Comparison of ENCODE assay signal across 32 cellular contexts in the genomic region with DNA sequence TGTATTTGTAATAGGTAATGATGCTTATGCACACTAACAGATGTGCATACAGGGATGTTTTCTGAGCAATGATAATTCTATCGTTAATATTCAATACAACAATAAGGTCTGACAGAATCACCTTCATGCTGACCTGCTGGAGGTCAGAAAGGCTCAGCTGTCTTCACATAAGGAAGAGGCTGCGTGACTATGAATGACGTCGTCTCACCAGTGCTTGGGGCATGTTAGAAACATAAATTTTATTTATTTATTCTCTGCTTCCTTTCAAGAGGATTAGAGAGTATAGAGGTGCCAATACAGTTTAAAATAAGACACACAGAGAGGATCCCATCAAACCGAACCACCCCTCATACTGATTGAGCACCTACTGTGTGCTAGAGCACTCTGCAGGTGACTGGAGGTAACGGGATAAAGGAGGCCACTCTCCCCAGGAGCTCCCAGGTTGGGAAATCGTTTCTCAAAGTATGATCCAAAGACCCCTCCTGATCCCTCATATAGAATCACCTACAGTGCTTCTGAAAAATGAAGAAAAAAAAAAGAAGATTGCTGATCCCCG.
"Had no signal": no experiment of that assay in that cellular context is flagged by ENCODE, and none has a peak within 500 bp of the region (broad histone marks: within the 10 kb centered on the region; RNA-seq: fewer than 3 reads in every experiment).

No MANE protein-coding gene starts in this region.

- H3K36me3 ChIP-seq: adrenal gland, breast epithelium, cardiac muscle cell, colonic mucosa, gastrocnemius medialis, heart right ventricle had no signal

- H3K27ac Mint-ChIP-seq: activated CD4-positive, alpha-beta memory T cell treated with anti-CD3 and anti-CD28 coated beads for 36 hours; activated CD4-positive, alpha-beta T cell treated with anti-CD3 and anti-CD28 coated beads for 36 hours; activated CD4-positive, alpha-beta T cell treated with anti-CD3 and anti-CD28 coated beads, Interleukin-2, amount 10 ng/mL, durations not matched to agents 24 days and 14 days; activated CD8-positive, alpha-beta memory T cell treated with anti-CD3 and anti-CD28 coated beads, Interleukin-2, amount 10 ng/mL, durations not matched to agents 7 days and 5 days; activated CD8-positive, alpha-beta T cell treated with anti-CD3 and anti-CD28 coated beads, Interleukin-2, amount 10 ng/mL, durations not matched to agents 7 days and 5 days; activated naive CD4-positive, alpha-beta T cell treated with anti-CD3 and anti-CD28 coated beads for 36 hours; activated naive CD4-positive, alpha-beta T cell treated with anti-CD3 and anti-CD28 coated beads, Interleukin-2, amount 50 U/mL, for 24 hours; activated naive CD8-positive, alpha-beta T cell treated with anti-CD3 and anti-CD28 coated beads for 36 hours; activated naive CD8-positive, alpha-beta T cell treated with anti-CD3 and anti-CD28 coated beads, Interleukin-2, amount 50 U/mL, for 24 hours; activated T-helper 1 cell treated with anti-CD3 and anti-CD28 coated beads, Interleukin-12 subunit alpha, Interleukin-12 subunit beta, Interleukin-2, Interleukin-4 antibody, amounts not matched to agents 30 ng/mL and 10 ng/mL and 1 ng/mL, durations not matched to agents 14 hours and 24 hours and 36 hours; activated T-helper 2 cell treated with anti-CD3 and anti-CD28 coated beads, Interferon-gamma antibody, Interleukin-2, Interleukin-4, amounts not matched to agents 10 μg/mL and 5 μg/mL and 100 μg/mL, durations not matched to agents 14 hours and 24 hours and 36 hours had no signal

- H3K27me3 Mint-ChIP-seq: activated CD4-positive, alpha-beta memory T cell treated with anti-CD3 and anti-CD28 coated beads for 36 hours; activated CD4-positive, alpha-beta T cell treated with anti-CD3 and anti-CD28 coated beads for 36 hours; activated naive CD4-positive, alpha-beta T cell treated with anti-CD3 and anti-CD28 coated beads, Interleukin-2, amount 50 U/mL, for 24 hours; activated naive CD8-positive, alpha-beta T cell treated with anti-CD3 and anti-CD28 coated beads for 36 hours; activated naive CD8-positive, alpha-beta T cell treated with anti-CD3 and anti-CD28 coated beads, Interleukin-2, amount 50 U/mL, for 24 hours; brain had no signal

- H3K9me3 Mint-ChIP-seq: activated CD4-positive, alpha-beta memory T cell treated with anti-CD3 and anti-CD28 coated beads for 36 hours; activated CD4-positive, alpha-beta T cell treated with anti-CD3 and anti-CD28 coated beads, Interleukin-2, amount 10 ng/mL, durations not matched to agents 24 days and 14 days; activated naive CD4-positive, alpha-beta T cell treated with anti-CD3 and anti-CD28 coated beads for 36 hours; activated naive CD4-positive, alpha-beta T cell treated with anti-CD3 and anti-CD28 coated beads, Interleukin-2, amount 50 U/mL, for 24 hours; activated naive CD8-positive, alpha-beta T cell treated with anti-CD3 and anti-CD28 coated beads for 36 hours; activated naive CD8-positive, alpha-beta T cell treated with anti-CD3 and anti-CD28 coated beads, Interleukin-2, amount 50 U/mL, for 24 hours; activated T-helper 1 cell treated with anti-CD3 and anti-CD28 coated beads, Interleukin-12 subunit alpha, Interleukin-12 subunit beta, Interleukin-2, Interleukin-4 antibody, amounts not matched to agents 30 ng/mL and 10 ng/mL and 1 ng/mL, durations not matched to agents 14 hours and 24 hours and 36 hours; activated T-helper 2 cell treated with anti-CD3 and anti-CD28 coated beads, Interferon-gamma antibody, Interleukin-2, Interleukin-4, amounts not matched to agents 10 μg/mL and 5 μg/mL and 100 μg/mL, durations not matched to agents 14 hours and 24 hours and 36 hours; brain had no signal

- H3K4me3 Mint-ChIP-seq: activated CD4-positive, alpha-beta memory T cell treated with anti-CD3 and anti-CD28 coated beads for 36 hours; activated CD4-positive, alpha-beta T cell treated with anti-CD3 and anti-CD28 coated beads for 36 hours; activated CD4-positive, alpha-beta T cell treated with anti-CD3 and anti-CD28 coated beads, Interleukin-2, amount 10 ng/mL, durations not matched to agents 24 days and 14 days; activated CD8-positive, alpha-beta memory T cell treated with anti-CD3 and anti-CD28 coated beads, Interleukin-2, amount 10 ng/mL, durations not matched to agents 7 days and 5 days; activated CD8-positive, alpha-beta T cell treated with anti-CD3 and anti-CD28 coated beads, Interleukin-2, amount 10 ng/mL, durations not matched to agents 7 days and 5 days; activated naive CD4-positive, alpha-beta T cell treated with anti-CD3 and anti-CD28 coated beads for 36 hours; activated naive CD4-positive, alpha-beta T cell treated with anti-CD3 and anti-CD28 coated beads, Interleukin-2, amount 50 U/mL, for 24 hours; activated naive CD8-positive, alpha-beta T cell treated with anti-CD3 and anti-CD28 coated beads for 36 hours; activated naive CD8-positive, alpha-beta T cell treated with anti-CD3 and anti-CD28 coated beads, Interleukin-2, amount 50 U/mL, for 24 hours; activated T-helper 1 cell treated with anti-CD3 and anti-CD28 coated beads, Interleukin-12 subunit alpha, Interleukin-12 subunit beta, Interleukin-2, Interleukin-4 antibody, amounts not matched to agents 30 ng/mL and 10 ng/mL and 1 ng/mL, durations not matched to agents 14 hours and 24 hours and 36 hours had no signal

- H3K4me3 ChIP-seq: adrenal gland, breast epithelium, cardiac muscle cell, colonic mucosa, gastrocnemius medialis, heart right ventricle had no signal

- H3K9me3 ChIP-seq: adrenal gland, breast epithelium, colonic mucosa, gastrocnemius medialis had no signal

- DNase-seq: activated CD4-positive, alpha-beta memory T cell treated with anti-CD3 and anti-CD28 coated beads for 36 hours; activated CD4-positive, alpha-beta T cell treated with anti-CD3 and anti-CD28 coated beads for 36 hours; activated CD4-positive, alpha-beta T cell treated with anti-CD3 and anti-CD28 coated beads, Interleukin-2, amount 10 ng/mL, durations not matched to agents 24 days and 14 days; activated CD4-positive, CD25-positive, alpha-beta regulatory T cell; activated CD4-positive, CD25-positive, alpha-beta regulatory T cell treated with anti-CD3 and anti-CD28 coated beads, Interleukin-2, amount 50 U/mL, for 72 hours; activated CD8-positive, alpha-beta memory T cell treated with anti-CD3 and anti-CD28 coated beads, Interleukin-2, amount 10 ng/mL, durations not matched to agents 7 days and 5 days; activated CD8-positive, alpha-beta memory T cell treated with anti-CD3 and anti-CD28 coated beads, Interleukin-2, amount 50 U/mL, for 4 hours; activated CD8-positive, alpha-beta T cell treated with anti-CD3 and anti-CD28 coated beads, Interleukin-2, amount 10 ng/mL, durations not matched to agents 7 days and 5 days; activated effector memory CD4-positive, alpha-beta T cell treated with anti-CD3 and anti-CD28 coated beads, Interleukin-2, amount 50 U/mL, for 16 hours; activated naive CD4-positive, alpha-beta T cell treated with anti-CD3 and anti-CD28 coated beads for 36 hours; activated naive CD8-positive, alpha-beta T cell treated with anti-CD3 and anti-CD28 coated beads for 36 hours; activated naive CD8-positive, alpha-beta T cell treated with anti-CD3 and anti-CD28 coated beads, Interleukin-2, amount 50 U/mL, for 24 hours; activated T-cell treated with anti-CD3 and anti-CD28 coated beads, Interleukin-2, amount 50 U/mL, for 1 hour; activated T-cell treated with anti-CD3 and anti-CD28 coated beads, Interleukin-2, amount 50 U/mL, for 48 hours; adrenal gland; amygdala; aorta; central memory CD4-positive, alpha-beta T cell; cerebellar nuclear complex; colonic mucosa; effector CD8-positive, alpha-beta T cell; foreskin fibroblast; gastrocnemius medialis; heart right ventricle; T-helper 2 cell had no signal

- ATAC-seq: activated CD4-positive, alpha-beta T cell treated with anti-CD3 and anti-CD28 coated beads for 36 hours; activated CD8-positive, alpha-beta memory T cell treated with anti-CD3 and anti-CD28 coated beads, Interleukin-2, amount 10 ng/mL, durations not matched to agents 7 days and 5 days; activated CD8-positive, alpha-beta T cell treated with anti-CD3 and anti-CD28 coated beads, Interleukin-2, amount 10 ng/mL, durations not matched to agents 7 days and 5 days; activated naive CD8-positive, alpha-beta T cell treated with anti-CD3 and anti-CD28 coated beads, Interleukin-2, amount 50 U/mL, for 24 hours; esophagus mucosa; gastrocnemius medialis; heart right ventricle had no signal

- H3K27ac ChIP-seq: adrenal gland, cardiac muscle cell, colonic mucosa, gastrocnemius medialis had no signal

- H3K27me3 ChIP-seq: adrenal gland, breast epithelium, cardiac muscle cell, colonic mucosa, gastrocnemius medialis, heart right ventricle had no signal

- H3K4me1 ChIP-seq: breast epithelium, colonic mucosa, gastrocnemius medialis had no signal

- H3K36me3 Mint-ChIP-seq: activated CD4-positive, alpha-beta memory T cell treated with anti-CD3 and anti-CD28 coated beads for 36 hours; activated CD8-positive, alpha-beta memory T cell treated with anti-CD3 and anti-CD28 coated beads, Interleukin-2, amount 10 ng/mL, durations not matched to agents 7 days and 5 days; activated naive CD4-positive, alpha-beta T cell treated with anti-CD3 and anti-CD28 coated beads, Interleukin-2, amount 50 U/mL, for 24 hours; activated naive CD8-positive, alpha-beta T cell treated with anti-CD3 and anti-CD28 coated beads for 36 hours; brain had no signal
